ENCODE assay signal across 8 cellular contexts in genomic region chr6:112087136-112087908, GRCh38. TPM values are rescaled to one million over a fixed set of nuclear protein-coding genes. Genes with fewer than 3 reads are reported as not detected.
DNase-seq lines count a peak whose midpoint lies in the region; ATAC-seq and TF ChIP-seq lines count a peak whose summit lies in the region.

TSS of gene FAM229B (plus strand) at chr6:112087591. CDS start at chr6:112099284, 11,693 bp downstream.
A gene with protein sequence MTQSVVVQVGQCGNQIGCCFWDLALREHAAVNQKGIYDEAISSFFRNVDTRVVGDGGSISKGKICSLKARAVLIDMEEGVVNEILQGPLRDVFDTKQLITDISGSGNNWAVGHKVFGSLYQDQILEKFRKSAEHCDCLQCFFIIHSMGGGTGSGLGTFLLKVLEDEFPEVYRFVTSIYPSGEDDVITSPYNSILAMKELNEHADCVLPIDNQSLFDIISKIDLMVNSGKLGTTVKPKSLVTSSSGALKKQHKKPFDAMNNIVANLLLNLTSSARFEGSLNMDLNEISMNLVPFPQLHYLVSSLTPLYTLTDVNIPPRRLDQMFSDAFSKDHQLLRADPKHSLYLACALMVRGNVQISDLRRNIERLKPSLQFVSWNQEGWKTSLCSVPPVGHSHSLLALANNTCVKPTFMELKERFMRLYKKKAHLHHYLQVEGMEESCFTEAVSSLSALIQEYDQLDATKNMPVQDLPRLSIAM (minus strand): TSS chr6:112087482. CDS start chr6:112087434, 48 bp downstream.

- H2AFZ ChIP-seq in SU-DHL-6 (ENCODE audit: low read depth, low read length, severe bottlenecking) = peak within 1 kb of the TSS; percentile 98

- peak within 1 kb of the TSS; percentile 80 for H3K4me3 ChIP-seq in SU-DHL-6 (ENCODE audit: insufficient read depth, low read length, poor library complexity, severe bottlenecking)
- peak within 1 kb of the TSS; percentile 14 to 81 (median 64) for H3K4me3 ChIP-seq in adrenal gland
- H3K4me3 ChIP-seq in upper lobe of right lung = peak within 1 kb of the TSS; percentile 83

- H3K36me3 ChIP-seq in SU-DHL-6 (ENCODE audit: low read length) (0 out of 2 replicates have a peak, but pooled peaks cover 2% of the 10 kb centered on the region), adrenal gland (replicated peaks in 1 of 2) (peaks cover 0 to 5% of the 10 kb centered on the region in 2 donors), upper lobe of right lung (peaks cover 11% of the 10 kb centered on the region)

- intact Hi-C loops in adrenal gland (cut with DNase I) (no loop called here), left cardiac atrium (cut with DNase I) (no loop called here), posterior vena cava (cut with DNase I) (no loop called here), upper lobe of right lung (cut with DNase I) (no loop called here)

- peak; percentile 56 to 95 for TF ChIP-seq POLR2A in adrenal gland (IDR thresholded peaks at IDR 0.05)

- no peaks in the 10 kb centered on the region for H3K27me3 ChIP-seq in SU-DHL-6 (ENCODE audit: low read length)
- no peaks in the 10 kb centered on the region for H3K27me3 ChIP-seq in adrenal gland
- no peaks in the 10 kb centered on the region for H3K27me3 ChIP-seq in upper lobe of right lung

- H4K20me1 ChIP-seq in SU-DHL-6 (ENCODE audit: low read depth, low read length) = no peaks in the 10 kb centered on the region

- H3K27ac ChIP-seq in SU-DHL-6 (ENCODE audit: low read depth, low read length) = no peak within 1 kb of the TSS
- peak within 1 kb of the TSS; percentile 14 to 91 (median 80) for H3K27ac ChIP-seq in adrenal gland
- peak within 1 kb of the TSS; percentile 90 for H3K27ac ChIP-seq in upper lobe of right lung

- H3K9me2 ChIP-seq in SU-DHL-6 (replicated peaks; ENCODE audit: insufficient read depth, low read length) = no peaks in the 10 kb centered on the region

- 0 to 1% (median 0%) methylated on average over 40 to 60 of the region's 60 CpGs for WGBS in adrenal gland, 4 donors

- peak within 1 kb of the TSS; percentile 63 for H3K9ac ChIP-seq in SU-DHL-6 (ENCODE audit: low read length)

- H3K9me3 ChIP-seq in SU-DHL-6 (ENCODE audit: insufficient read depth, low read length) (no peaks in the 10 kb centered on the region), adrenal gland (replicated peaks in 1 of 3) (no peaks in the 10 kb centered on the region), upper lobe of right lung (no peaks in the 10 kb centered on the region)

- DNase-seq in NCI-H1417 (lab: John Stamatoyannopoulos, UW) (peak; percentile 90 to 96 (median 96)), adrenal gland (peak; percentile 92 to 98 (median 95)), left cardiac atrium (peak; percentile 96), posterior vena cava (ENCODE audit: low spot score) (peak; percentile 98), upper lobe of right lung (peak; percentile 94)

- H3K4me1 ChIP-seq in adrenal gland (replicated peaks in 1 of 2) (peaks cover 8 to 21% of the 10 kb centered on the region in 2 donors), upper lobe of right lung (peaks cover 3% of the 10 kb centered on the region)

- peak; percentile 98 for ATAC-seq in HG02759 (IDR thresholded peaks at IDR 0.05; ENCODE audit: unreplicated experiment)
- peak; percentile 96 to 97 for ATAC-seq in left cardiac atrium
- ATAC-seq in upper lobe of right lung = peak; percentile 100

- peak within 1 kb of the TSS; percentile 79 for H3K4me2 ChIP-seq in SU-DHL-6 (ENCODE audit: low read depth, low read length, poor library complexity, severe bottlenecking)

- TF ChIP-seq CTCF in GM12874 (IDR thresholded peaks at IDR 0.05; ENCODE audit: insufficient read depth, low read depth, low read length) (0 out of 2 replicates have a peak, but pooled peaks have one; percentile 2), SU-DHL-6 (IDR thresholded peaks at IDR 0.05; ENCODE audit: insufficient read depth, low read length, poor library complexity, severe bottlenecking) (no peak), adrenal gland (IDR thresholded peaks at IDR 0.05) (no peak), upper lobe of right lung (IDR thresholded peaks at IDR 0.05) (peak; percentile 13)

- H3F3A ChIP-seq in SU-DHL-6 (ENCODE audit: insufficient read depth) = peaks cover 2% of the 10 kb centered on the region; the same call in 1 of the 2 replicates

- H3K79me2 ChIP-seq in SU-DHL-6 (ENCODE audit: insufficient read depth, low read length) = no peaks in the 10 kb centered on the region

RNA-seq across cellular contexts. Expression of gene FAM229B, which starts in this region (rescaled TPM):
- 10 to 100 TPM in 6 of 8 donors, 1 to 10 TPM in 2; 6.5 to 31.8 (median 21.9) TPM for total RNA-seq in adrenal gland
- polyA plus RNA-seq in adrenal gland = 10 to 100 TPM; 34.3 to 41.1 (median 39.7) TPM
- total RNA-seq in left cardiac atrium = 10 to 100 TPM; 47.6 to 49.4 TPM
- total RNA-seq in posterior vena cava = 10 to 100 TPM; 23.3 to 29.6 TPM
- 8.2 TPM for total RNA-seq in upper lobe of right lung

RNA-seq across cellular contexts. Expression of the second gene that starts in this region (rescaled TPM):
- 10 to 100 TPM; 11.1 to 31.1 (median 19.6) TPM for total RNA-seq in adrenal gland
- 10 to 100 TPM; 12.1 to 22.2 (median 13.8) TPM for polyA plus RNA-seq in adrenal gland
- 10 to 100 TPM; 18.4 to 23.1 TPM for total RNA-seq in left cardiac atrium
- 10 to 100 TPM; 17.0 to 20.6 TPM for total RNA-seq in posterior vena cava
- total RNA-seq in upper lobe of right lung = 18.4 TPM

Comparison
In these comparisons a context has a peak if more than half of its experiments do, and no peak if none do; other contexts are left out.
1. CTCF ChIP-seq: peak in GM12874 (single experiment) and upper lobe of right lung (single experiment); none in SU-DHL-6 (single experiment) and adrenal gland (0 of 6).
2. Peak in every context shown above with its lines, with median percentiles within 50 percentile points of each other: ATAC-seq, DNase-seq and H3K4me3 ChIP-seq.